Comparison of ENCODE assay signal across 36 cellular contexts in genomic region chr3:171847595-171848259, GRCh38. TPM values are rescaled to one million over a fixed set of nuclear protein-coding genes. Genes with fewer than 3 reads are reported as not detected.
"Had no signal": no experiment of that assay in that cellular context is flagged by ENCODE, and none has a peak within 500 bp of the region (broad histone marks: within the 10 kb centered on the region; RNA-seq: fewer than 3 reads in every experiment).

No MANE protein-coding gene starts in this region.

- H3K9me3 ChIP-seq: adrenal gland, body of pancreas, breast epithelium, MG63 had no signal

- H3K9me3 Mint-ChIP-seq: activated B cell treated with CpG ODN at 0.5 μM for 24 hours; activated CD4-positive, alpha-beta memory T cell treated with anti-CD3 and anti-CD28 coated beads for 36 hours had no signal

- H3K4me3 Mint-ChIP-seq: activated B cell treated with CpG ODN at 0.5 μM for 24 hours; activated CD4-positive, alpha-beta memory T cell treated with anti-CD3 and anti-CD28 coated beads for 36 hours; activated naive CD4-positive, alpha-beta T cell treated with anti-CD3 and anti-CD28 coated beads, Interleukin-2, amount 10 ng/mL, durations not matched to agents 7 days and 5 days; activated T-helper 1 cell treated with anti-CD3 and anti-CD28 coated beads, Interleukin-12 subunit alpha, Interleukin-12 subunit beta, Interleukin-2, Interleukin-4 antibody, amounts not matched to agents 30 ng/mL and 10 ng/mL and 1 ng/mL, durations not matched to agents 14 hours and 24 hours and 36 hours had no signal

- H3K27me3 Mint-ChIP-seq: activated B cell treated with CpG ODN at 0.5 μM for 24 hours had no signal

- H3K4me1 ChIP-seq: breast epithelium had no signal

- H3K27ac ChIP-seq: adrenal gland, body of pancreas, breast epithelium, coronary artery, PC-9, RWPE1, VCaP had no signal

- H3K36me3 ChIP-seq: adrenal gland, breast epithelium, MG63 had no signal

- H3K4me2 ChIP-seq: PC-9 had no signal

- H3K27ac Mint-ChIP-seq: activated B cell treated with CpG ODN at 0.5 μM for 24 hours; activated CD4-positive, alpha-beta memory T cell treated with anti-CD3 and anti-CD28 coated beads for 36 hours; activated naive CD4-positive, alpha-beta T cell treated with anti-CD3 and anti-CD28 coated beads, Interleukin-2, amount 10 ng/mL, durations not matched to agents 7 days and 5 days; activated T-helper 1 cell treated with anti-CD3 and anti-CD28 coated beads, Interleukin-12 subunit alpha, Interleukin-12 subunit beta, Interleukin-2, Interleukin-4 antibody, amounts not matched to agents 30 ng/mL and 10 ng/mL and 1 ng/mL, durations not matched to agents 14 hours and 24 hours and 36 hours had no signal

- H2AFZ ChIP-seq: PC-9 had no signal

- H3K27me3 ChIP-seq: adrenal gland, body of pancreas, breast epithelium, MG63 had no signal

- DNase-seq: activated B cell treated with CpG ODN at 0.5 μM for 24 hours; activated CD4-positive, alpha-beta memory T cell treated with anti-CD3 and anti-CD28 coated beads for 36 hours; activated CD4-positive, alpha-beta T cell treated with anti-CD3 and anti-CD28 coated beads for 4 hours; activated CD4-positive, alpha-beta T cell treated with anti-CD3 and anti-CD28 coated beads, Interleukin-2, amount 50 U/mL, for 1 hour; activated CD4-positive, CD25-positive, alpha-beta regulatory T cell treated with anti-CD3 and anti-CD28 coated beads, Interleukin-2, amount 50 U/mL, for 72 hours; activated gamma-delta T cell treated with Interleukin-2 at 50 U/mL for 16 hours; activated naive CD4-positive, alpha-beta T cell treated with anti-CD3 and anti-CD28 coated beads, Interleukin-2, amount 10 ng/mL, durations not matched to agents 7 days and 5 days; activated naive CD8-positive, alpha-beta T cell treated with anti-CD3 and anti-CD28 coated beads, Interleukin-2, amount 10 ng/mL, durations not matched to agents 7 days and 5 days; activated T-cell treated with anti-CD3 and anti-CD28 coated beads, Interleukin-2, amount 50 U/mL, for 1 hour; adrenal gland; body of pancreas; Kasumi-1; MG63; NCI-H1048; NCI-H1105 treated with DMSO at 0.1 percent for 48 hours; NCI-H1436 treated with DMSO at 0.1 percent for 48 hours; NCI-H1694 treated with DMSO at 0.1 percent for 48 hours; NCI-H2029; NCI-H345; NCI-H524 treated with DMSO at 0.1 percent for 48 hours; SW 1271; T-helper 1 cell; T-helper 2 cell; T-helper 9 cell had no signal

- H3K4me3 ChIP-seq: adrenal gland, body of pancreas, breast epithelium, coronary artery, MG63, PC-9 had no signal

- ATAC-seq: body of pancreas had no signal

- H3K4me1 Mint-ChIP-seq: activated B cell treated with CpG ODN at 0.5 μM for 24 hours had no signal

RNA-seq across cellular contexts. Expression of gene TMEM212, which starts 4.6 kb away (rescaled TPM):
- total RNA-seq: activated B cell treated with CpG ODN at 0.5 μM for 24 hours; activated CD4-positive, alpha-beta memory T cell treated with anti-CD3 and anti-CD28 coated beads for 36 hours; activated CD8-positive, alpha-beta memory T cell treated with anti-CD3 and anti-CD28 coated beads for 36 hours; activated naive CD8-positive, alpha-beta T cell treated with anti-CD3 and anti-CD28 coated beads, Interleukin-2, amount 10 ng/mL, durations not matched to agents 7 days and 5 days; activated T-helper 1 cell treated with anti-CD3 and anti-CD28 coated beads, Interleukin-12 subunit alpha, Interleukin-12 subunit beta, Interleukin-2, Interleukin-4 antibody, amounts not matched to agents 30 ng/mL and 10 ng/mL and 1 ng/mL, durations not matched to agents 14 hours and 24 hours and 36 hours; adrenal gland; astrocyte; body of pancreas; cardiac septum; NCI-H460; OCI-LY7; PC-9; Right ventricle myocardium inferior had no signal
- polyA plus RNA-seq: adrenal gland had no signal

RNA-seq across cellular contexts. Expression of gene PLD1, which starts 37.4 kb away (rescaled TPM):
- total RNA-seq: activated B cell treated with CpG ODN at 0.5 μM for 24 hours, OCI-LY7 had no signal
